Comparison of ENCODE assay signal across 31 cellular contexts in genomic region chr1:60865146-60865545, GRCh38.
DNase-seq lines count a peak whose midpoint lies in the region; ATAC-seq and TF ChIP-seq lines count a peak whose summit lies in the region.
"Had no signal": no experiment of that assay in that cellular context is flagged by ENCODE, and none has a peak within 500 bp of the region (broad histone marks: within the 10 kb centered on the region; RNA-seq: fewer than 3 reads in every experiment).

No MANE protein-coding gene starts in this region.

- peaks cover 41% of the 10 kb centered on the region for H3K4me1 Mint-ChIP-seq in neural progenitor cell
- H3K4me1 Mint-ChIP-seq: CD4-positive, CD25-positive, alpha-beta regulatory T cell; stimulated activated memory B cell treated with anti-CD40 and anti-IgM and Interleukin-4, amounts not matched to agents 10 μg/mL and 1 μg/mL and 100 μg/mL, for 72 hours had no signal

- H3K27me3 ChIP-seq in BE2C: no peaks in the 10 kb centered on the region
- no peaks in the 10 kb centered on the region for H3K27me3 ChIP-seq in neural progenitor cell
- H3K27me3 ChIP-seq in HAP-1 (ENCODE audit: low read depth): peaks cover 63% of the 10 kb centered on the region
- H3K27me3 ChIP-seq: heart left ventricle, neutrophil, upper lobe of right lung had no signal

- CTCF ChIA-PET in GM10248 (lab: Yijun Ruan, JAX): no interaction called here

- H3K36me3 ChIP-seq in BE2C (no peaks in the 10 kb centered on the region), neural progenitor cell (no peaks in the 10 kb centered on the region), HAP-1 (replicated peaks) (no peaks in the 10 kb centered on the region)
- H3K36me3 ChIP-seq: heart left ventricle, neutrophil, upper lobe of right lung had no signal

- no peak overlapping the region for H3K27ac Mint-ChIP-seq in neural progenitor cell
- H3K27ac Mint-ChIP-seq: activated T-helper 1 cell treated with anti-CD3 and anti-CD28 coated beads, Interleukin-12 subunit alpha, Interleukin-12 subunit beta, Interleukin-2, Interleukin-4 antibody, amounts not matched to agents 30 ng/mL and 10 ng/mL and 1 ng/mL, durations not matched to agents 14 hours and 24 hours and 36 hours; CD4-positive, CD25-positive, alpha-beta regulatory T cell; endodermal cell; progenitor cell of endocrine pancreas; stimulated activated memory B cell treated with anti-CD40 and anti-IgM and Interleukin-4, amounts not matched to agents 10 μg/mL and 1 μg/mL and 100 μg/mL, for 72 hours; T-helper 17 cell had no signal

- H3K4me2 ChIP-seq in neural progenitor cell: no peak overlapping the region
- H3K4me2 ChIP-seq: A549 had no signal

- DNase-seq in BE2C: peak; percentile 55
- peak; percentile 84 for DNase-seq in NCI-H1694 (lab: John Stamatoyannopoulos, UW)
- DNase-seq in neural progenitor cell (ENCODE audit: low spot score): no peak
- DNase-seq in GM10248 (ENCODE audit: extremely low spot score): no peak
- no peak for DNase-seq in NOMO-1 treated with dmso at 0.1 percent for 144 hours (lab: John Stamatoyannopoulos, UW; ENCODE audit: unreplicated experiment)
- no peak for DNase-seq in HAP-1 (ENCODE audit: low spot score in 2 of 2)
- DNase-seq in GM20000 (ENCODE audit: low spot score): no peak
- DNase-seq: activated CD4-positive, alpha-beta T cell treated with anti-CD3 and anti-CD28 coated beads, Interleukin-2, amount 50 U/mL, for 48 hours; activated naive CD4-positive, alpha-beta T cell treated with Interleukin-2 at 50 U/mL for 16 hours; Calu3; CD4-positive, CD25-positive, alpha-beta regulatory T cell; central memory CD4-positive, alpha-beta T cell; dermis blood vessel endothelial cell; DND-41; endodermal cell; foreskin fibroblast; heart left ventricle; KBM-7; NCI-H1092 treated with DMSO at 0.1 percent for 48 hours; NCI-H2029; NCI-H345; T-helper 17 cell; upper lobe of right lung had no signal

- H3K4me3 Mint-ChIP-seq in neural progenitor cell: peak overlapping the region; percentile 11
- H3K4me3 Mint-ChIP-seq: activated T-helper 1 cell treated with anti-CD3 and anti-CD28 coated beads, Interleukin-12 subunit alpha, Interleukin-12 subunit beta, Interleukin-2, Interleukin-4 antibody, amounts not matched to agents 30 ng/mL and 10 ng/mL and 1 ng/mL, durations not matched to agents 14 hours and 24 hours and 36 hours; CD4-positive, CD25-positive, alpha-beta regulatory T cell; endodermal cell; stimulated activated memory B cell treated with anti-CD40 and anti-IgM and Interleukin-4, amounts not matched to agents 10 μg/mL and 1 μg/mL and 100 μg/mL, for 72 hours; T-helper 17 cell had no signal

- POLR2A ChIA-PET in GM10248 (lab: Yijun Ruan, JAX): no interaction called here

- no peaks in the 10 kb centered on the region for H3K9me3 ChIP-seq in BE2C
- no peaks in the 10 kb centered on the region for H3K9me3 ChIP-seq in neural progenitor cell (ENCODE audit: low read depth)
- no peaks in the 10 kb centered on the region for H3K9me3 ChIP-seq in HAP-1
- H3K9me3 ChIP-seq: A549, heart left ventricle, neutrophil, upper lobe of right lung had no signal

- no peaks in the 10 kb centered on the region for H3F3A ChIP-seq in neural progenitor cell (ENCODE audit: low read depth)

- peak; percentile 61 for ATAC-seq in SK-N-SH treated with all-trans-retinoic acid at 6 μM for 48 hours
- ATAC-seq: A549; activated CD4-positive, CD25-positive, alpha-beta regulatory T cell treated with anti-CD3 and anti-CD28 coated beads, Interleukin-2, amount 50 U/mL, for 24 hours; esophagus mucosa; heart left ventricle; stimulated activated memory B cell treated with anti-CD40 and anti-IgM and Interleukin-4, amounts not matched to agents 10 μg/mL and 1 μg/mL and 100 μg/mL, for 72 hours; T-helper 17 cell; upper lobe of right lung had no signal

- H3K4me3 ChIP-seq in BE2C (ENCODE audit: low read depth, low read length) (peak overlapping the region; percentile 72), neural progenitor cell (no peak overlapping the region), HAP-1 (no peak overlapping the region)
- H3K4me3 ChIP-seq: A549, upper lobe of right lung had no signal

- TF ChIP-seq CTCF in BE2C (IDR thresholded peaks at IDR 0.05; ENCODE audit: low read depth, low read length) (no peak), neural progenitor cell (IDR thresholded peaks at IDR 0.05) (no peak), GM10248 (IDR thresholded peaks at IDR 0.05; ENCODE audit: control extremely low read depth, extremely low read depth, low read depth, missing control alignments) (no peak), GM20000 (IDR thresholded peaks at IDR 0.05; ENCODE audit: extremely low read depth, missing control alignments) (no peak)

- H3K9ac ChIP-seq in neural progenitor cell: no peak overlapping the region

- no peak overlapping the region for H3K27ac ChIP-seq in neural progenitor cell
- H3K27ac ChIP-seq: A549, neutrophil, upper lobe of right lung had no signal

- no peak overlapping the region for H2AFZ ChIP-seq in neural progenitor cell (replicated peaks)

- peaks cover 4% of the 10 kb centered on the region for H3K27me3 Mint-ChIP-seq in neural progenitor cell (ENCODE audit: insufficient read depth, low read depth)

- in situ Hi-C loops in HAP-1 (cut with MboI; ENCODE audit: low sequenced_read_pairs): no loop called here

- no peaks in the 10 kb centered on the region for H4K20me1 ChIP-seq in neural progenitor cell (ENCODE audit: low read depth)

- H3K4me1 ChIP-seq in BE2C (no peaks in the 10 kb centered on the region), neural progenitor cell (peaks cover 6% of the 10 kb centered on the region), HAP-1 (no peaks in the 10 kb centered on the region)
- H3K4me1 ChIP-seq: A549 had no signal

- no peaks in the 10 kb centered on the region for H3K9me3 Mint-ChIP-seq in neural progenitor cell
- H3K9me3 Mint-ChIP-seq: activated T-helper 1 cell treated with anti-CD3 and anti-CD28 coated beads, Interleukin-12 subunit alpha, Interleukin-12 subunit beta, Interleukin-2, Interleukin-4 antibody, amounts not matched to agents 30 ng/mL and 10 ng/mL and 1 ng/mL, durations not matched to agents 14 hours and 24 hours and 36 hours; CD4-positive, CD25-positive, alpha-beta regulatory T cell; endodermal cell; stimulated activated memory B cell treated with anti-CD40 and anti-IgM and Interleukin-4, amounts not matched to agents 10 μg/mL and 1 μg/mL and 100 μg/mL, for 72 hours had no signal

- H3K36me3 Mint-ChIP-seq in neural progenitor cell: no peaks in the 10 kb centered on the region
- H3K36me3 Mint-ChIP-seq: CD4-positive, CD25-positive, alpha-beta regulatory T cell; stimulated activated memory B cell treated with anti-CD40 and anti-IgM and Interleukin-4, amounts not matched to agents 10 μg/mL and 1 μg/mL and 100 μg/mL, for 72 hours had no signal

- H3K79me2 ChIP-seq in neural progenitor cell (ENCODE audit: low read depth): no peaks in the 10 kb centered on the region

TF ChIP-seq in SK-N-SH treated with all-trans-retinoic acid at 6 μM for 48 hours, 23 proteins besides CTCF, POLR2A, EP300 and RAD21 (continues in another document):
- no peak for TF ChIP-seq ZNF565 (CRISPR knock-in tag; conservative IDR thresholded peaks at IDR 0.05; ENCODE audit: low read depth)
- TF ChIP-seq BACH2 (CRISPR knock-in tag; IDR thresholded peaks at IDR 0.05; ENCODE audit: borderline replicate concordance): peak; percentile 57; the same call in 1 of the 2 replicates
- TF ChIP-seq TCF4 (CRISPR knock-in tag; IDR thresholded peaks at IDR 0.05; ENCODE audit: borderline replicate concordance): peak; percentile 64; the same call in 1 of the 2 replicates
- TF ChIP-seq PATZ1 (CRISPR knock-in tag; IDR thresholded peaks at IDR 0.05; ENCODE audit: borderline replicate concordance): no peak
- TF ChIP-seq SNAI2 (CRISPR knock-in tag; IDR thresholded peaks at IDR 0.05): 0 out of 2 replicates have a peak, but pooled peaks have one; percentile 18
- peak; percentile 91 for TF ChIP-seq TSHZ2 (CRISPR knock-in tag; IDR thresholded peaks at IDR 0.05)

Comparison
In these comparisons a context has a peak if more than half of its experiments do, and no peak if none do; other contexts are left out.
1. DNase-seq: peak in BE2C (single experiment) and NCI-H1694 (single experiment); none in neural progenitor cell (single experiment), GM10248 (single experiment), NOMO-1 treated with dmso at 0.1 percent for 144 hours (single experiment), HAP-1 (0 of 2) and GM20000 (single experiment).